Comparison of ENCODE assay signal across 2 cellular contexts in the genomic region with DNA sequence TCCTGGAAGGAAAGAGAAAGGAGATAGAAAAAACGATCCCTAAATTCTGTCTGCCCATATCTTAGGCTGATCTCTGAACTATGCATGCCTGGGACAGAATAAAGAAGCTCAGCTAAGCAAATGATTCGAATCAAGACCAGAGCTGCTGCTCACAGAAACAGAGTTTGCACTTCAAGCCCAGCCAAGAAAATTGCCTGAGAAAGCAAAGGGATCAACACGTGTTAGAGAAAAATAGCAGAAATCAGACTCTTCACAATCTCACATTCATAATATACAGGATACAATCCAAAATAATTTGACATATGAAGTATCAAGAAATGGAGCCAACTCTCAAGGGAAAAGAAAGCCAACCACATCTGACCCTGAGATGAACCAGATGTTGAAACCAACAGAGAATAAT.
TF ChIP-seq lines count a peak whose summit lies in the region.

No MANE protein-coding gene starts in this region.

TF ChIP-seq in IMR-90, 13 proteins besides CTCF, POLR2A, EP300 and RAD21:
- TF ChIP-seq, protein P1, sequence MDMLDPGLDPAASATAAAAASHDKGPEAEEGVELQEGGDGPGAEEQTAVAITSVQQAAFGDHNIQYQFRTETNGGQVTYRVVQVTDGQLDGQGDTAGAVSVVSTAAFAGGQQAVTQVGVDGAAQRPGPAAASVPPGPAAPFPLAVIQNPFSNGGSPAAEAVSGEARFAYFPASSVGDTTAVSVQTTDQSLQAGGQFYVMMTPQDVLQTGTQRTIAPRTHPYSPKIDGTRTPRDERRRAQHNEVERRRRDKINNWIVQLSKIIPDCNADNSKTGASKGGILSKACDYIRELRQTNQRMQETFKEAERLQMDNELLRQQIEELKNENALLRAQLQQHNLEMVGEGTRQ (IDR thresholded peaks at IDR 0.05; ENCODE audit: low read depth, low read length): no peak
- TF ChIP-seq FOS (IDR thresholded peaks at IDR 0.05; ENCODE audit: low read depth, low read length) (no peak), CEBPB (IDR thresholded peaks at IDR 0.05; ENCODE audit: low read depth, low read length) (no peak)

TF ChIP-seq in endothelial cell of umbilical vein, 7 proteins besides CTCF, POLR2A, EP300 and RAD21 (continued from another document):
- TF ChIP-seq, protein P2, sequence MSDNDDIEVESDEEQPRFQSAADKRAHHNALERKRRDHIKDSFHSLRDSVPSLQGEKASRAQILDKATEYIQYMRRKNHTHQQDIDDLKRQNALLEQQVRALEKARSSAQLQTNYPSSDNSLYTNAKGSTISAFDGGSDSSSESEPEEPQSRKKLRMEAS (IDR thresholded peaks at IDR 0.05; ENCODE audit: insufficient read depth, insufficient read length): no peak
- TF ChIP-seq EZH2 (IDR thresholded peaks at IDR 0.05; ENCODE audit: borderline replicate concordance, low read depth, low read length, severe bottlenecking): no peak
